Comparison of ENCODE assay signal across 19 cellular contexts in genomic region chr5:154587123-154587725, GRCh38.
"Had no signal": no experiment of that assay in that cellular context is flagged by ENCODE, and none has a peak within 500 bp of the region (broad histone marks: within the 10 kb centered on the region; RNA-seq: fewer than 3 reads in every experiment).

No MANE protein-coding gene starts in this region.

- H3K36me3 ChIP-seq: ascending aorta, breast epithelium, ovary, sigmoid colon, vagina had no signal

- H3K4me1 ChIP-seq: ascending aorta, breast epithelium, sigmoid colon, vagina had no signal

- H3K4me1 Mint-ChIP-seq: activated naive CD8-positive, alpha-beta T cell treated with anti-CD3 and anti-CD28 coated beads, Interleukin-2, amount 50 U/mL, for 24 hours; neural crest cell; stimulated activated effector memory CD8-positive, alpha-beta T cell treated with anti-CD3 and anti-CD28 coated beads, Interleukin-12 subunit alpha, Interleukin-12 subunit beta, amount 100 ng/mL, for 72 hours; T-cell had no signal

- H3K4me3 ChIP-seq: ascending aorta, breast epithelium, ovary, sigmoid colon, vagina had no signal

- ATAC-seq: activated naive CD8-positive, alpha-beta T cell treated with anti-CD3 and anti-CD28 coated beads, Interleukin-2, amount 50 U/mL, for 24 hours; esophagus mucosa; left lobe of liver; stimulated activated effector memory CD8-positive, alpha-beta T cell treated with anti-CD3 and anti-CD28 coated beads, Interleukin-12 subunit alpha, Interleukin-12 subunit beta, amount 100 ng/mL, for 72 hours; T-cell had no signal

- H3K9me3 ChIP-seq: ascending aorta, breast epithelium, ovary, sigmoid colon, vagina had no signal

- H3K27me3 ChIP-seq: ascending aorta, breast epithelium, ovary, vagina had no signal

- H3K27ac ChIP-seq: ascending aorta, breast epithelium, ovary, sigmoid colon, vagina had no signal

- H3K36me3 Mint-ChIP-seq: mesothelial cell of epicardium; stimulated activated effector memory CD8-positive, alpha-beta T cell treated with anti-CD3 and anti-CD28 coated beads, Interleukin-12 subunit alpha, Interleukin-12 subunit beta, amount 100 ng/mL, for 72 hours; T-cell had no signal

- DNase-seq: activated CD4-positive, alpha-beta T cell treated with anti-CD3 and anti-CD28 coated beads, Interleukin-2, amount 50 U/mL, for 4 hours; activated CD4-positive, CD25-positive, alpha-beta regulatory T cell treated with anti-CD3 and anti-CD28 coated beads, Interleukin-2, amount 50 U/mL, for 72 hours; activated naive CD4-positive, alpha-beta T cell treated with anti-CD3 and anti-CD28 coated beads for 36 hours; activated naive CD8-positive, alpha-beta T cell treated with anti-CD3 and anti-CD28 coated beads, Interleukin-2, amount 50 U/mL, for 24 hours; activated T-cell treated with anti-CD3 and anti-CD28 coated beads, Interleukin-2, amount 50 U/mL, for 1 hour; ovary; sigmoid colon; stimulated activated CD4-positive, alpha-beta T cell treated with anti-CD3 and anti-CD28 coated beads, Interleukin-2, amount 100 ng/mL, for 24 hours; T-cell; T1000 had no signal

- H3K4me3 Mint-ChIP-seq: activated naive CD4-positive, alpha-beta T cell treated with anti-CD3 and anti-CD28 coated beads for 36 hours; activated naive CD8-positive, alpha-beta T cell treated with anti-CD3 and anti-CD28 coated beads, Interleukin-2, amount 50 U/mL, for 24 hours; mesothelial cell of epicardium; neural crest cell; stimulated activated effector memory CD8-positive, alpha-beta T cell treated with anti-CD3 and anti-CD28 coated beads, Interleukin-12 subunit alpha, Interleukin-12 subunit beta, amount 100 ng/mL, for 72 hours; T-cell had no signal

- H3K27ac Mint-ChIP-seq: activated naive CD4-positive, alpha-beta T cell treated with anti-CD3 and anti-CD28 coated beads for 36 hours; activated naive CD8-positive, alpha-beta T cell treated with anti-CD3 and anti-CD28 coated beads, Interleukin-2, amount 50 U/mL, for 24 hours; activated T-helper 2 cell treated with anti-CD3 and anti-CD28 coated beads, Interferon-gamma antibody, Interleukin-2, Interleukin-4, amounts not matched to agents 10 μg/mL and 5 μg/mL and 100 μg/mL, durations not matched to agents 14 hours and 24 hours and 36 hours; mesothelial cell of epicardium; stimulated activated effector memory CD8-positive, alpha-beta T cell treated with anti-CD3 and anti-CD28 coated beads, Interleukin-12 subunit alpha, Interleukin-12 subunit beta, amount 100 ng/mL, for 72 hours; T-cell had no signal

- H3K9me3 Mint-ChIP-seq: activated naive CD4-positive, alpha-beta T cell treated with anti-CD3 and anti-CD28 coated beads for 36 hours; activated naive CD8-positive, alpha-beta T cell treated with anti-CD3 and anti-CD28 coated beads, Interleukin-2, amount 50 U/mL, for 24 hours; activated T-helper 2 cell treated with anti-CD3 and anti-CD28 coated beads, Interferon-gamma antibody, Interleukin-2, Interleukin-4, amounts not matched to agents 10 μg/mL and 5 μg/mL and 100 μg/mL, durations not matched to agents 14 hours and 24 hours and 36 hours; mesothelial cell of epicardium; neural crest cell; stimulated activated effector memory CD8-positive, alpha-beta T cell treated with anti-CD3 and anti-CD28 coated beads, Interleukin-12 subunit alpha, Interleukin-12 subunit beta, amount 100 ng/mL, for 72 hours; T-cell had no signal
